Comparison of ENCODE assay signal across 23 cellular contexts in the genomic region with DNA sequence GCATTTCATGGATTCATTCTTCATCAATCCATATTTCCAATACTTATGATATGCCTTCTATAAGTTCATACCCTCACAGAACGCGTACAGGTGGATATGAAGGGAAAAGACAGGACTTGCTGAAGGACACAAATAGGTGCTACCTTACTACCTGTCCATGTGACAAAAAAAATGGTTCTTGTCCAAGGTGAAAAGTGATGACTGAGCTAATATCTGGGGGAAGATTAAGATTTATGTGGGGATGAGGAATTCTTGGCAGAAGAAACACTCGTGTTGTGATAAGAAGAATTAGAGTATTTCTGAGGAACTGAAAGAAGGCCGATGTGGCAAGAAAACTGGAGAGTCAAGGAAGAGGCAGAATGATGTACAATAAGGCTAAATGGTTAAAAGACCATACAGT.
DNase-seq lines count a peak whose midpoint lies in the region; ATAC-seq, FAIRE-seq and TF ChIP-seq lines count a peak whose summit lies in the region.
"Had no signal": no experiment of that assay in that cellular context is flagged by ENCODE, and none has a peak within 500 bp of the region (broad histone marks: within the 10 kb centered on the region; RNA-seq: fewer than 3 reads in every experiment).

No MANE protein-coding gene starts in this region.

- TF ChIP-seq RAD21 in A549 (conservative IDR thresholded peaks at IDR 0.05 in 1 of 2, IDR thresholded peaks at IDR 0.05 in 1 of 2) (no peak), IMR-90 (IDR thresholded peaks at IDR 0.05; ENCODE audit: low read length) (no peak), K562 (CRISPR knock-in tag; conservative IDR thresholded peaks at IDR 0.05 in 1 of 2, IDR thresholded peaks at IDR 0.05 in 1 of 2) (no peak)

- H2BK20ac ChIP-seq in IMR-90 (ENCODE audit: low read depth, low read length): no peak overlapping the region

- no peak overlapping the region for H3K4ac ChIP-seq in IMR-90 (ENCODE audit: low read depth, low read length)

- TF ChIP-seq CTCF in A549 (IDR thresholded peaks at IDR 0.05) (no peak), IMR-90 (conservative IDR thresholded peaks at IDR 0.05; ENCODE audit: low read depth, low read length) (no peak), SU-DHL-6 (IDR thresholded peaks at IDR 0.05; ENCODE audit: insufficient read depth, low read length, poor library complexity, severe bottlenecking) (no peak), K562 (IDR thresholded peaks at IDR 0.05 in 2 of 3, conservative IDR thresholded peaks at IDR 0.05 in 1 of 3; ENCODE audit: insufficient read depth in 2 of 3, low read depth in 1 of 3, low read length in 3 of 3) (no peak), hepatocyte (IDR thresholded peaks at IDR 0.05; ENCODE audit: poor library complexity) (no peak)

- peaks cover 10% of the 10 kb centered on the region for H3K9me3 Mint-ChIP-seq in activated CD8-positive, alpha-beta memory T cell treated with anti-CD3 and anti-CD28 coated beads, Interleukin-2, amount 10 ng/mL, durations not matched to agents 7 days and 5 days (ENCODE audit: low read depth)

- H3K9me2 ChIP-seq in SU-DHL-6 (replicated peaks; ENCODE audit: insufficient read depth, low read length) (no peaks in the 10 kb centered on the region), hepatocyte (replicated peaks; ENCODE audit: insufficient read depth) (no peaks in the 10 kb centered on the region)

- H3K27me3 ChIP-seq in IMR-90 (ENCODE audit: control insufficient read depth, insufficient read depth, low read length): no peaks in the 10 kb centered on the region
- no peaks in the 10 kb centered on the region for H3K27me3 ChIP-seq in SU-DHL-6 (ENCODE audit: low read length)
- no peaks in the 10 kb centered on the region for H3K27me3 ChIP-seq in K562 (ENCODE audit: control insufficient read depth in 2 of 2, insufficient read depth in 2 of 2, low read length in 2 of 2)
- no peaks in the 10 kb centered on the region for H3K27me3 ChIP-seq in hepatocyte
- H3K27me3 ChIP-seq: BLaER1 treated with 17β-estradiol and CSF1 and Interleukin-3, amounts not matched to agents 10 nM and 100 nM had no signal

- H3K9me3 ChIP-seq in A549 (no peaks in the 10 kb centered on the region), IMR-90 (ENCODE audit: control insufficient read depth, insufficient read depth, low read length) (peaks cover 2% of the 10 kb centered on the region; the same call in 1 of the 2 replicates), SU-DHL-6 (ENCODE audit: insufficient read depth, low read length) (no peaks in the 10 kb centered on the region), K562 (replicated peaks; ENCODE audit: control insufficient read depth, insufficient read depth, low read depth, low read length) (no peaks in the 10 kb centered on the region), hepatocyte (ENCODE audit: low read depth) (no peaks in the 10 kb centered on the region)
- H3K9me3 ChIP-seq: Caco-2 had no signal

- no peaks in the 10 kb centered on the region for H3K27me3 Mint-ChIP-seq in activated CD8-positive, alpha-beta memory T cell treated with anti-CD3 and anti-CD28 coated beads, Interleukin-2, amount 10 ng/mL, durations not matched to agents 7 days and 5 days
- H3K27me3 Mint-ChIP-seq: B cell; CD4-positive, alpha-beta T cell had no signal

- H3K56ac ChIP-seq in IMR-90 (ENCODE audit: extremely low read depth, insufficient read depth, low read length): no peak overlapping the region

- H2AK5ac ChIP-seq in IMR-90 (ENCODE audit: low read depth, low read length): no peak overlapping the region

- H2AFZ ChIP-seq in IMR-90 (replicated peaks; ENCODE audit: low read length, poor library complexity) (no peak overlapping the region), SU-DHL-6 (ENCODE audit: low read depth, low read length, severe bottlenecking) (peak overlapping the region; percentile 50), K562 (ENCODE audit: low read depth, low read length) (no peak overlapping the region), hepatocyte (no peak overlapping the region)

- TF ChIP-seq POLR2A in A549 (IDR thresholded peaks at IDR 0.05; ENCODE audit: low read length): no peak
- TF ChIP-seq POLR2A in IMR-90 (IDR thresholded peaks at IDR 0.05; ENCODE audit: low read depth, low read length): no peak
- TF ChIP-seq POLR2A in K562 (conservative IDR thresholded peaks at IDR 0.05): no peak

- H3K9ac ChIP-seq in IMR-90 (ENCODE audit: low read depth, low read length): no peak overlapping the region
- no peak overlapping the region for H3K9ac ChIP-seq in SU-DHL-6 (ENCODE audit: low read length)
- no peak overlapping the region for H3K9ac ChIP-seq in K562 (ENCODE audit: insufficient read depth in 1 of 2, low read depth in 2 of 2, low read length in 2 of 2)
- H3K9ac ChIP-seq: BLaER1 treated with 17β-estradiol and CSF1 and Interleukin-3, amounts not matched to agents 10 nM and 100 nM had no signal

- no peak overlapping the region for H2AK9ac ChIP-seq in IMR-90 (replicated peaks; ENCODE audit: low read depth, low read length, poor library complexity)

- no peak overlapping the region for H4K91ac ChIP-seq in IMR-90 (ENCODE audit: insufficient read depth, low read depth, low read length)

- intact Hi-C loops in IMR-90 (cut with micrococcal nuclease) (no loop called here), K562 (cut with micrococcal nuclease) (no loop called here)

- H2BK15ac ChIP-seq in IMR-90 (ENCODE audit: low read depth, low read length): no peak overlapping the region

- H3K79me1 ChIP-seq in IMR-90 (ENCODE audit: low read depth in 1 of 2, low read length in 2 of 2): no peaks in the 10 kb centered on the region

- H3K79me2 ChIP-seq in SU-DHL-6 (ENCODE audit: insufficient read depth, low read length) (no peaks in the 10 kb centered on the region), K562 (ENCODE audit: control insufficient read depth, insufficient read depth, low read length) (no peaks in the 10 kb centered on the region), hepatocyte (no peaks in the 10 kb centered on the region)

- no peaks in the 10 kb centered on the region for H3F3A ChIP-seq in SU-DHL-6 (ENCODE audit: insufficient read depth)

- H3K4me1 Mint-ChIP-seq in activated CD8-positive, alpha-beta memory T cell treated with anti-CD3 and anti-CD28 coated beads, Interleukin-2, amount 10 ng/mL, durations not matched to agents 7 days and 5 days: no peaks in the 10 kb centered on the region
- H3K4me1 Mint-ChIP-seq: B cell had no signal

- no TSS peak for BruUV-seq in IMR-90 (replicated peaks; lab: Mats Ljungman, UMichigan)
- BruUV-seq in K562 (replicated peaks; lab: Mats Ljungman, UMichigan): no TSS peak

- no peak overlapping the region for H3K4me2 ChIP-seq in A549
- no peak overlapping the region for H3K4me2 ChIP-seq in IMR-90 (ENCODE audit: low read depth, low read length)
- H3K4me2 ChIP-seq in SU-DHL-6 (ENCODE audit: low read depth, low read length, poor library complexity, severe bottlenecking): no peak overlapping the region
- H3K4me2 ChIP-seq in K562 (ENCODE audit: insufficient read depth, low read length): no peak overlapping the region
- no peak overlapping the region for H3K4me2 ChIP-seq in hepatocyte
- H3K4me2 ChIP-seq: BLaER1 treated with 17β-estradiol and CSF1 and Interleukin-3, amounts not matched to agents 10 nM and 100 nM had no signal

- H3K14ac ChIP-seq in IMR-90 (replicated peaks; ENCODE audit: low read depth, low read length): no peak overlapping the region

- no peak overlapping the region for H3K27ac Mint-ChIP-seq in activated CD8-positive, alpha-beta memory T cell treated with anti-CD3 and anti-CD28 coated beads, Interleukin-2, amount 10 ng/mL, durations not matched to agents 7 days and 5 days
- H3K27ac Mint-ChIP-seq: B cell; CD4-positive, alpha-beta T cell; CD8-positive, alpha-beta T cell had no signal

- no peaks in the 10 kb centered on the region for H3K9me1 ChIP-seq in IMR-90 (ENCODE audit: insufficient read depth, low read length)
- no peaks in the 10 kb centered on the region for H3K9me1 ChIP-seq in K562 (ENCODE audit: control insufficient read depth, insufficient read depth, low read length)

- POLR2A ChIA-PET in A549 (lab: Yijun Ruan, JAX) (no interaction called here), IMR-90 (lab: Charles Lee; ENCODE audit: unreplicated experiment) (no interaction called here), K562 (lab: Yijun Ruan, JAX) (no interaction called here)

- H4K5ac ChIP-seq in IMR-90 (ENCODE audit: low read depth, low read length): no peak overlapping the region

- H3K4me3 Mint-ChIP-seq in activated CD8-positive, alpha-beta memory T cell treated with anti-CD3 and anti-CD28 coated beads, Interleukin-2, amount 10 ng/mL, durations not matched to agents 7 days and 5 days: no peak overlapping the region
- H3K4me3 Mint-ChIP-seq: B cell; CD4-positive, alpha-beta T cell; CD8-positive, alpha-beta T cell had no signal

- no peak overlapping the region for H3K18ac ChIP-seq in IMR-90 (ENCODE audit: low read depth, low read length)

- dilution Hi-C loops in IMR-90 (cut with HindIII; ENCODE audit: low sequenced_read_pairs, unreplicated experiment): no loop called here

- no peak for FAIRE-seq in A549 (lab: Jason Lieb, UNC)
- no peak for FAIRE-seq in K562 (lab: Jason Lieb, UNC)
- FAIRE-seq: A204.1, D721Med, G401.6, GM12891, GM19239 had no signal

- no peak for ATAC-seq in A549
- no peak for ATAC-seq in IMR-90 (ENCODE audit: low read depth)
- ATAC-seq in K562: no peak
- ATAC-seq in activated CD8-positive, alpha-beta memory T cell treated with anti-CD3 and anti-CD28 coated beads, Interleukin-2, amount 10 ng/mL, durations not matched to agents 7 days and 5 days: no peak
- ATAC-seq: CD8-positive, alpha-beta T cell had no signal

- no peak for DNase-seq in A549 (ENCODE audit: low read depth in 1 of 2, low spot score in 1 of 2)
- no peak for DNase-seq in IMR-90
- DNase-seq in K562 (ENCODE audit: extremely low read depth in 1 of 4, low spot score in 3 of 4): no peak
- no peak for DNase-seq in dermis blood vessel endothelial cell
- DNase-seq in activated CD8-positive, alpha-beta memory T cell treated with anti-CD3 and anti-CD28 coated beads, Interleukin-2, amount 10 ng/mL, durations not matched to agents 7 days and 5 days: no peak
- no peak for DNase-seq in hepatocyte (ENCODE audit: low spot score)
- DNase-seq: 8988T; AML-193; Caco-2; Calu3; CD4-positive, alpha-beta T cell; CD8-positive, alpha-beta T cell; DMS79 treated with DMSO at 0.1 percent for 48 hours; GF-D8 had no signal

- H2BK5ac ChIP-seq in IMR-90 (ENCODE audit: low read depth, low read length, poor library complexity, severe bottlenecking): no peak overlapping the region

- CTCF ChIA-PET in A549 (lab: Yijun Ruan, JAX) (no interaction called here), IMR-90 (lab: Yijun Ruan, JAX) (no interaction called here), K562 (lab: Yijun Ruan, JAX; ENCODE audit: low intra/inter-chr PET ratio) (no interaction called here)
- CTCF ChIA-PET in activated CD8-positive, alpha-beta memory T cell treated with anti-CD3 and anti-CD28 coated beads, Interleukin-2, amount 10 ng/mL, durations not matched to agents 7 days and 5 days (lab: Charles Lee): no interaction called here

- no peak overlapping the region for H3K23ac ChIP-seq in IMR-90 (ENCODE audit: low read depth, low read length)

- 51% methylated on average over 4 of the region's 4 CpGs for WGBS in A549 (ENCODE audit: missing lambda C conversion rate)
- WGBS in IMR-90 (ENCODE audit: extremely low coverage in 2 of 2, insufficient read length in 1 of 2), 2 experiments: 67% methylated on average over 1 of the region's 4 CpGs; no CpG with 5 or more reads in 1 of the 2 experiments
- WGBS in K562 (ENCODE audit: insufficient coverage, low coverage, missing lambda C conversion rate): 4% methylated on average over 4 of the region's 4 CpGs
- 91% methylated on average over 4 of the region's 4 CpGs for WGBS in hepatocyte (ENCODE audit: low lambda C conversion rate, missing lambda C conversion rate)

- in situ Hi-C loops in IMR-90 (cut with MboI; ENCODE audit: low sequenced_read_pairs) (no loop called here), K562 (cut with MboI) (no loop called here)

- no peak overlapping the region for H3K4me3 ChIP-seq in A549
- H3K4me3 ChIP-seq in IMR-90 (ENCODE audit: insufficient read depth, low read depth, low read length): no peak overlapping the region
- H3K4me3 ChIP-seq in SU-DHL-6 (ENCODE audit: insufficient read depth, low read length, poor library complexity, severe bottlenecking): no peak overlapping the region
- no peak overlapping the region for H3K4me3 ChIP-seq in K562
- H3K4me3 ChIP-seq in hepatocyte: no peak overlapping the region
- H3K4me3 ChIP-seq: BLaER1 treated with 17β-estradiol and CSF1 and Interleukin-3, amounts not matched to agents 10 nM and 100 nM had no signal

- no peaks in the 10 kb centered on the region for H4K20me1 ChIP-seq in IMR-90 (ENCODE audit: insufficient read depth, low read length)
- H4K20me1 ChIP-seq in SU-DHL-6 (ENCODE audit: low read depth, low read length): no peaks in the 10 kb centered on the region
- no peaks in the 10 kb centered on the region for H4K20me1 ChIP-seq in K562 (replicated peaks; ENCODE audit: control insufficient read depth, insufficient read depth, low read length)
- no peaks in the 10 kb centered on the region for H4K20me1 ChIP-seq in hepatocyte (ENCODE audit: insufficient read depth, poor library complexity, severe bottlenecking)
- H4K20me1 ChIP-seq: BLaER1 treated with 17β-estradiol and CSF1 and Interleukin-3, amounts not matched to agents 10 nM and 100 nM had no signal

- H3K36me3 ChIP-seq in IMR-90 (ENCODE audit: control insufficient read depth, insufficient read depth, low read length) (no peaks in the 10 kb centered on the region), SU-DHL-6 (ENCODE audit: low read length) (no peaks in the 10 kb centered on the region), K562 (ENCODE audit: control insufficient read depth, insufficient read depth, low read length) (no peaks in the 10 kb centered on the region), hepatocyte (replicated peaks; ENCODE audit: insufficient read depth, low read depth) (no peaks in the 10 kb centered on the region)
- H3K36me3 ChIP-seq: BLaER1 treated with 17β-estradiol and CSF1 and Interleukin-3, amounts not matched to agents 10 nM and 100 nM had no signal

- H3K27ac ChIP-seq in A549 (no peak overlapping the region), IMR-90 (ENCODE audit: insufficient read depth, low read length) (no peak overlapping the region), SU-DHL-6 (ENCODE audit: low read depth, low read length) (no peak overlapping the region), K562 (ENCODE audit: extremely low read depth, low read depth, low read length) (no peak overlapping the region), hepatocyte (no peak overlapping the region)
- H3K27ac ChIP-seq: BLaER1 treated with 17β-estradiol and CSF1 and Interleukin-3, amounts not matched to agents 10 nM and 100 nM; C4-2B had no signal

- no peak overlapping the region for H4K8ac ChIP-seq in IMR-90 (ENCODE audit: low read depth in 2 of 2, low read length in 2 of 2)

- TF ChIP-seq EP300 in A549 (IDR thresholded peaks at IDR 0.05) (no peak), K562 (IDR thresholded peaks at IDR 0.05; ENCODE audit: low read length) (no peak)

- H3K36me3 Mint-ChIP-seq in activated CD8-positive, alpha-beta memory T cell treated with anti-CD3 and anti-CD28 coated beads, Interleukin-2, amount 10 ng/mL, durations not matched to agents 7 days and 5 days: no peaks in the 10 kb centered on the region
- H3K36me3 Mint-ChIP-seq: CD8-positive, alpha-beta T cell had no signal

- no peak overlapping the region for H2BK120ac ChIP-seq in IMR-90 (ENCODE audit: low read depth, low read length)

- H3K4me1 ChIP-seq in A549: no peaks in the 10 kb centered on the region
- no peaks in the 10 kb centered on the region for H3K4me1 ChIP-seq in IMR-90 (ENCODE audit: control insufficient read depth, insufficient read depth, low read length)
- H3K4me1 ChIP-seq in K562 (replicated peaks in 1 of 2; ENCODE audit: control insufficient read depth in 2 of 2, insufficient read depth in 2 of 2, low read length in 2 of 2): no peaks in the 10 kb centered on the region
- no peaks in the 10 kb centered on the region for H3K4me1 ChIP-seq in hepatocyte (ENCODE audit: insufficient read depth)
- H3K4me1 ChIP-seq: BLaER1 treated with 17β-estradiol and CSF1 and Interleukin-3, amounts not matched to agents 10 nM and 100 nM; Caco-2 had no signal
